Comparison of ENCODE assay signal across 8 cellular contexts in the genomic region with DNA sequence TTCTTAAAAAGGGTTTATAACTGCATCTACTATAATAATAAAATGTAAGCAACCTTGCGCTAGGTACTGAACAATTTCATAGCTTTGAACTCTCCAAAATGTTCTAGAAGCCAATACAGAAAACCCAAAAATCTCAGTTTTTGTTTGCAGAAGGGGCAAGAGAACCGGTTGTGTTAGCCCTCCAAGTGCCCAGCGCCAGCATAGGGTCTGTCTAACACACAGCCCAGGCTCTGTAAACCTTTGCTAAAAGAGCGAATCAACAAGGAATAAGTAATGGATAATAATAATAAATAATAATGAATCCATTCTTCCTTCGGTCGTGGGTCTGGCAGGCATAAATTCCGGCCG. TPM values are rescaled to one million over a fixed set of nuclear protein-coding genes. Genes with fewer than 3 reads are reported as not detected.
DNase-seq lines count a peak whose midpoint lies in the region; ATAC-seq and TF ChIP-seq lines count a peak whose summit lies in the region.

No MANE protein-coding gene starts in this region.

- peak overlapping the region; percentile 17; the same call in 1 of the 2 replicates for H3K4me2 ChIP-seq in OCI-LY7 (ENCODE audit: low read length)

- BruUV-seq in OCI-LY7 (replicated peaks; lab: Mats Ljungman, UMichigan) = no TSS peak

- H3K36me3 Mint-ChIP-seq in activated T-cell treated with anti-CD3 and anti-CD28 coated beads, Interleukin-2, amount 50 U/mL, for 4 hours (ENCODE audit: insufficient read depth) = peaks cover 8% of the 10 kb centered on the region

- POLR2A ChIA-PET in OCI-LY7 (lab: Charles Lee) = interaction anchor here (0.5 to 0.9 kb wide), 2 partner anchors 94 to 249 kb away, joined by 3 read pairs; no protein-coding TSS in a partner anchor

- no peak overlapping the region; the same call in 1 of the 2 replicates for H2AFZ ChIP-seq in OCI-LY7 (ENCODE audit: low read length)

- CTCF ChIA-PET in OCI-LY7 (lab: Charles Lee; ENCODE audit: unreplicated experiment) = no interaction called here

- peak in 1 of 2 donors; percentile 1 for ATAC-seq in activated T-cell treated with anti-CD3 and anti-CD28 coated beads, Interleukin-2, amount 50 U/mL, for 4 hours
- ATAC-seq in thoracic aorta (ENCODE audit: insufficient number of reproducible peaks, low FRiP score, low read depth) = no peak

- H3K4me1 ChIP-seq in OCI-LY7 (ENCODE audit: insufficient read depth, low read length, poor library complexity, severe bottlenecking) (peaks cover 8% of the 10 kb centered on the region), thoracic aorta (ENCODE audit: control insufficient read depth in 1 of 2, low read depth in 2 of 2) (peaks cover 0 to 8% of the 10 kb centered on the region in 2 donors)

- H3K36me3 ChIP-seq in OCI-LY7 (ENCODE audit: insufficient read depth, low read length) = peaks cover 24% of the 10 kb centered on the region
- no peaks in the 10 kb centered on the region for H3K36me3 ChIP-seq in thoracic aorta

- H3K9me2 ChIP-seq in OCI-LY7 (ENCODE audit: insufficient read depth, low read length) = no peaks in the 10 kb centered on the region

- H3K4me3 Mint-ChIP-seq in activated T-cell treated with anti-CD3 and anti-CD28 coated beads, Interleukin-2, amount 50 U/mL, for 4 hours = peak overlapping the region; percentile 35

- H3K27ac ChIP-seq in OCI-LY7 (ENCODE audit: low read depth, low read length, poor library complexity, severe bottlenecking) = no peak overlapping the region
- H3K27ac ChIP-seq in thoracic aorta = no peak overlapping the region

- no peaks in the 10 kb centered on the region for H3K27me3 ChIP-seq in thoracic aorta (replicated peaks; ENCODE audit: insufficient read depth)

- no peak for DNase-seq in activated T-cell treated with anti-CD3 and anti-CD28 coated beads, Interleukin-2, amount 50 U/mL, for 4 hours
- no peak for DNase-seq in activated T-cell treated with anti-CD3 and anti-CD28 coated beads for 4 hours
- DNase-seq in OCI-LY7 (ENCODE audit: low spot score) = no peak
- no peak for DNase-seq in fibroblast of the aortic adventitia (ENCODE audit: low read depth)
- no peak for DNase-seq in thoracic aorta (ENCODE audit: low spot score)
- no peak for DNase-seq in GOT3 (lab: John Stamatoyannopoulos, UW)
- no peak for DNase-seq in SKM-1 treated with dmso at 0.1 percent for 144 hours (lab: John Stamatoyannopoulos, UW; ENCODE audit: unreplicated experiment)
- no peak for DNase-seq in stimulated activated CD4-positive, alpha-beta T cell treated with anti-CD3 and anti-CD28 coated beads, Interleukin-4, amount 100 ng/mL, for 1 hour

- no peak for TF ChIP-seq CTCF in OCI-LY7 (conservative IDR thresholded peaks at IDR 0.05; ENCODE audit: low read length)
- TF ChIP-seq CTCF in fibroblast of the aortic adventitia (IDR thresholded peaks at IDR 0.05; ENCODE audit: insufficient read depth, low read length) = no peak
- TF ChIP-seq CTCF in thoracic aorta (IDR thresholded peaks at IDR 0.05) = no peak

- H3K4me3 ChIP-seq in OCI-LY7 (ENCODE audit: low read depth, low read length, poor library complexity, severe bottlenecking) (peak overlapping the region; percentile 84), fibroblast of the aortic adventitia (ENCODE audit: low read depth, low read length) (peak overlapping the region; percentile 72), thoracic aorta (peak overlapping the region; percentile 92)

- H3K27me3 Mint-ChIP-seq in activated T-cell treated with anti-CD3 and anti-CD28 coated beads, Interleukin-2, amount 50 U/mL, for 4 hours (ENCODE audit: low read depth) = no peaks in the 10 kb centered on the region

- intact Hi-C loops in OCI-LY7 (cut with micrococcal nuclease; ENCODE audit: unreplicated experiment) = loop anchor here (5.0 kb wide), 1 partner anchor 243 kb away; no protein-coding TSS in a partner anchor

- H3K4me1 Mint-ChIP-seq in activated T-cell treated with anti-CD3 and anti-CD28 coated beads, Interleukin-2, amount 50 U/mL, for 4 hours (ENCODE audit: low read depth) = peaks cover 6% of the 10 kb centered on the region

- H3K9me3 Mint-ChIP-seq in activated T-cell treated with anti-CD3 and anti-CD28 coated beads, Interleukin-2, amount 50 U/mL, for 4 hours = no peaks in the 10 kb centered on the region

- no peaks in the 10 kb centered on the region for H3K79me2 ChIP-seq in OCI-LY7 (ENCODE audit: insufficient read depth, low read depth, low read length)

- no peaks in the 10 kb centered on the region for H4K20me1 ChIP-seq in OCI-LY7 (ENCODE audit: insufficient read depth, low read length)

- H3K9me3 ChIP-seq in OCI-LY7 (ENCODE audit: low read length) (no peaks in the 10 kb centered on the region), thoracic aorta (no peaks in the 10 kb centered on the region)

RNA-seq across cellular contexts. Expression of a gene that starts 0.3 kb away (rescaled TPM):
- total RNA-seq in activated T-cell treated with anti-CD3 and anti-CD28 coated beads, Interleukin-2, amount 50 U/mL, for 4 hours = 10 to 100 TPM; 23.1 to 30.0 (median 25.6) TPM
- total RNA-seq in OCI-LY7 (2014; rRNA removed; shearing (Covaris generic)) = 8.7 and 9.9 TPM in 2 replicates
- 21.5 and 24.0 TPM in 2 replicates for total RNA-seq in OCI-LY7 (2022)
- total RNA-seq in fibroblast of the aortic adventitia (ENCODE audit: low replicate concordance) = 0.49 and 7.8 TPM in 2 replicates
- total RNA-seq in thoracic aorta = 1 to 10 TPM in 1 of 2 donors, under 1 TPM in 1; 0.35 to 1.2 TPM
